25 cellular contexts compared by ENCODE assay signal in the genomic region with DNA sequence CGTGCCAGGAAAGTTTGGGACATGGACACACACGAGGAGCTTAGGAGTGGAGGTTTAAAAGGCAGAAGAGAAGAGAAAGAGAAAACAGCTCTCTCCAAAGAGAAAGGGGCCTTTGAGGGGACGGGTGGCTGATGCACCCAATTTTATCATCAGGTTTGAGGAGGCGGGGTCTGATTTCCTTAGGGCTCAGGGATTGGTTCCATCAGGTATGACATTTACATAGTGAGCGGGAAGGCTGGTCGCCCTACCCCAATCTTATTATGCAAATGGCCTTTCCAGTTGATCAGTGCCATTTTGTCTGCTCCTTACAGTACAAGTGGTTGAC.
"Had no signal": no experiment of that assay in that cellular context is flagged by ENCODE, and none has a peak within 500 bp of the region (broad histone marks: within the 10 kb centered on the region; RNA-seq: fewer than 3 reads in every experiment).

No MANE protein-coding gene starts in this region.

- H3K4me3 ChIP-seq: stomach, suprapubic skin, testis, thoracic aorta, thyroid gland, tibial artery, tibial nerve, transverse colon, upper lobe of left lung, upper lobe of right lung, uterus, vagina had no signal

- H3K4me1 ChIP-seq: stomach, suprapubic skin, testis, thyroid gland, tibial artery, tibial nerve, transverse colon, upper lobe of left lung, upper lobe of right lung, uterus, vagina had no signal

- DNase-seq: stimulated activated CD4-positive, alpha-beta T cell treated with anti-CD3 and anti-CD28 coated beads, Interleukin-2, amount 100 ng/mL, for 48 hours; stimulated activated CD4-positive, alpha-beta T cell treated with anti-CD3 and anti-CD28 coated beads, Interleukin-4, amount 100 ng/mL, for 1 hour; stimulated activated CD4-positive, alpha-beta T cell treated with anti-CD3 and anti-CD28 coated beads, Interleukin-4, amount 100 ng/mL, for 24 hours; stimulated activated CD4-positive, alpha-beta T cell treated with anti-CD3 and anti-CD28 coated beads, Interleukin-4, amount 100 ng/mL, for 4 hours; stimulated activated CD8-positive, alpha-beta memory T cell treated with anti-CD3 and anti-CD28 coated beads, Interleukin-4, amount 100 ng/mL, for 48 hours; stimulated activated naive B cell treated with anti-CD40 and anti-IgM and Interleukin-4, amounts not matched to agents 10 μg/mL and 1 μg/mL and 100 μg/mL, for 72 hours; stimulated activated naive CD4-positive, alpha-beta T cell; stimulated activated naive CD4-positive, alpha-beta T cell treated with Interleukin-2 at 50 U/mL for 16 hours; stimulated activated naive CD8-positive, alpha-beta T cell treated with anti-CD3 and anti-CD28 coated beads, Interleukin-15, amount 100 ng/mL, for 72 hours; stimulated activated naive CD8-positive, alpha-beta T cell treated with anti-CD3 and anti-CD28 coated beads, Interleukin-15, Interleukin-2, amounts not matched to agents 100 U/mL and 50 U/mL, for 24 hours; stomach; substantia nigra; testis; thyroid gland; tibial artery; transverse colon; trophoblast cell; upper lobe of left lung; upper lobe of right lung; uterus had no signal

- H3K27ac ChIP-seq: stomach, suprapubic skin, testis, thoracic aorta, thyroid gland, tibial artery, tibial nerve, transverse colon, upper lobe of left lung, upper lobe of right lung, uterus, vagina had no signal

- H3K36me3 ChIP-seq: stomach, suprapubic skin, thoracic aorta, thyroid gland, tibial artery, tibial nerve, transverse colon, upper lobe of left lung, upper lobe of right lung, uterus, vagina had no signal

- ATAC-seq: stimulated activated naive CD8-positive, alpha-beta T cell treated with anti-CD3 and anti-CD28 coated beads, Interleukin-15, amount 100 ng/mL, for 72 hours; stimulated activated naive CD8-positive, alpha-beta T cell treated with anti-CD3 and anti-CD28 coated beads, Interleukin-15, Interleukin-2, amounts not matched to agents 100 U/mL and 50 U/mL, for 24 hours; upper lobe of right lung had no signal

- FAIRE-seq: urothelium cell line had no signal

- H3K9me3 ChIP-seq: testis, thoracic aorta, thyroid gland, upper lobe of right lung, uterus had no signal

- H3K27me3 ChIP-seq: suprapubic skin, testis, thyroid gland, tibial artery, tibial nerve, transverse colon, upper lobe of left lung, upper lobe of right lung, uterus, vagina had no signal
